In genomic region chr9:93669958-93670207, GRCh38 we compare ENCODE assay signal across 1 cellular context.
TF ChIP-seq lines count a peak whose summit lies in the region.

No MANE protein-coding gene starts in this region.

TF ChIP-seq in GM23338, 12 proteins besides CTCF, POLR2A, EP300 and RAD21:
- TF ChIP-seq, protein P1, sequence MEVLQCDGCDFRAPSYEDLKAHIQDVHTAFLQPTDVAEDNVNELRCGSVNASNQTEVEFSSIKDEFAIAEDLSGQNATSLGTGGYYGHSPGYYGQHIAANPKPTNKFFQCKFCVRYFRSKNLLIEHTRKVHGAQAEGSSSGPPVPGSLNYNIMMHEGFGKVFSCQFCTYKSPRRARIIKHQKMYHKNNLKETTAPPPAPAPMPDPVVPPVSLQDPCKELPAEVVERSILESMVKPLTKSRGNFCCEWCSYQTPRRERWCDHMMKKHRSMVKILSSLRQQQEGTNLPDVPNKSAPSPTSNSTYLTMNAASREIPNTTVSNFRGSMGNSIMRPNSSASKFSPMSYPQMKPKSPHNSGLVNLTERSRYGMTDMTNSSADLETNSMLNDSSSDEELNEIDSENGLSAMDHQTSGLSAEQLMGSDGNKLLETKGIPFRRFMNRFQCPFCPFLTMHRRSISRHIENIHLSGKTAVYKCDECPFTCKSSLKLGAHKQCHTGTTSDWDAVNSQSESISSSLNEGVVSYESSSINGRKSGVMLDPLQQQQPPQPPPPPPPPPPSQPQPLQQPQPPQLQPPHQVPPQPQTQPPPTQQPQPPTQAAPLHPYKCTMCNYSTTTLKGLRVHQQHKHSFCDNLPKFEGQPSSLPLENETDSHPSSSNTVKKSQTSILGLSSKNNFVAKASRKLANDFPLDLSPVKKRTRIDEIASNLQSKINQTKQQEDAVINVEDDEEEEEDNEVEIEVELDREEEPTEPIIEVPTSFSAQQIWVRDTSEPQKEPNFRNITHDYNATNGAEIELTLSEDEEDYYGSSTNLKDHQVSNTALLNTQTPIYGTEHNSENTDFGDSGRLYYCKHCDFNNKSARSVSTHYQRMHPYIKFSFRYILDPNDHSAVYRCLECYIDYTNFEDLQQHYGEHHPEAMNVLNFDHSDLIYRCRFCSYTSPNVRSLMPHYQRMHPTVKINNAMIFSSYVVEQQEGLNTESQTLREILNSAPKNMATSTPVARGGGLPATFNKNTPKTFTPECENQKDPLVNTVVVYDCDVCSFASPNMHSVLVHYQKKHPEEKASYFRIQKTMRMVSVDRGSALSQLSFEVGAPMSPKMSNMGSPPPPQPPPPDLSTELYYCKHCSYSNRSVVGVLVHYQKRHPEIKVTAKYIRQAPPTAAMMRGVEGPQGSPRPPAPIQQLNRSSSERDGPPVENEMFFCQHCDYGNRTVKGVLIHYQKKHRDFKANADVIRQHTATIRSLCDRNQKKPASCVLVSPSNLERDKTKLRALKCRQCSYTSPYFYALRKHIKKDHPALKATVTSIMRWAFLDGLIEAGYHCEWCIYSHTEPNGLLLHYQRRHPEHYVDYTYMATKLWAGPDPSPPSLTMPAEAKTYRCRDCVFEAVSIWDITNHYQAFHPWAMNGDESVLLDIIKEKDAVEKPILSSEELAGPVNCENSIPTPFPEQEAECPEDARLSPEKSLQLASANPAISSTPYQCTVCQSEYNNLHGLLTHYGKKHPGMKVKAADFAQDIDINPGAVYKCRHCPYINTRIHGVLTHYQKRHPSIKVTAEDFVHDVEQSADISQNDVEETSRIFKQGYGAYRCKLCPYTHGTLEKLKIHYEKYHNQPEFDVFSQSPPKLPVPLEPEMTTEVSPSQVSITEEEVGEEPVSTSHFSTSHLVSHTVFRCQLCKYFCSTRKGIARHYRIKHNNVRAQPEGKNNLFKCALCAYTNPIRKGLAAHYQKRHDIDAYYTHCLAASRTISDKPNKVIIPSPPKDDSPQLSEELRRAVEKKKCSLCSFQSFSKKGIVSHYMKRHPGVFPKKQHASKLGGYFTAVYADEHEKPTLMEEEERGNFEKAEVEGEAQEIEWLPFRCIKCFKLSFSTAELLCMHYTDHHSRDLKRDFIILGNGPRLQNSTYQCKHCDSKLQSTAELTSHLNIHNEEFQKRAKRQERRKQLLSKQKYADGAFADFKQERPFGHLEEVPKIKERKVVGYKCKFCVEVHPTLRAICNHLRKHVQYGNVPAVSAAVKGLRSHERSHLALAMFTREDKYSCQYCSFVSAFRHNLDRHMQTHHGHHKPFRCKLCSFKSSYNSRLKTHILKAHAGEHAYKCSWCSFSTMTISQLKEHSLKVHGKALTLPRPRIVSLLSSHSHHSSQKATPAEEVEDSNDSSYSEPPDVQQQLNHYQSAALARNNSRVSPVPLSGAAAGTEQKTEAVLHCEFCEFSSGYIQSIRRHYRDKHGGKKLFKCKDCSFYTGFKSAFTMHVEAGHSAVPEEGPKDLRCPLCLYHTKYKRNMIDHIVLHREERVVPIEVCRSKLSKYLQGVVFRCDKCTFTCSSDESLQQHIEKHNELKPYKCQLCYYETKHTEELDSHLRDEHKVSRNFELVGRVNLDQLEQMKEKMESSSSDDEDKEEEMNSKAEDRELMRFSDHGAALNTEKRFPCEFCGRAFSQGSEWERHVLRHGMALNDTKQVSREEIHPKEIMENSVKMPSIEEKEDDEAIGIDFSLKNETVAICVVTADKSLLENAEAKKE (CRISPR knock-in tag; IDR thresholded peaks at IDR 0.05) = no peak
- TF ChIP-seq EZH2phosphoT487 (IDR thresholded peaks at IDR 0.05; ENCODE audit: unreplicated experiment) (no peak), STAT1 (IDR thresholded peaks at IDR 0.05; ENCODE audit: unreplicated experiment) (no peak)
